Comparison of ENCODE assay signal across 8 cellular contexts in the genomic region with DNA sequence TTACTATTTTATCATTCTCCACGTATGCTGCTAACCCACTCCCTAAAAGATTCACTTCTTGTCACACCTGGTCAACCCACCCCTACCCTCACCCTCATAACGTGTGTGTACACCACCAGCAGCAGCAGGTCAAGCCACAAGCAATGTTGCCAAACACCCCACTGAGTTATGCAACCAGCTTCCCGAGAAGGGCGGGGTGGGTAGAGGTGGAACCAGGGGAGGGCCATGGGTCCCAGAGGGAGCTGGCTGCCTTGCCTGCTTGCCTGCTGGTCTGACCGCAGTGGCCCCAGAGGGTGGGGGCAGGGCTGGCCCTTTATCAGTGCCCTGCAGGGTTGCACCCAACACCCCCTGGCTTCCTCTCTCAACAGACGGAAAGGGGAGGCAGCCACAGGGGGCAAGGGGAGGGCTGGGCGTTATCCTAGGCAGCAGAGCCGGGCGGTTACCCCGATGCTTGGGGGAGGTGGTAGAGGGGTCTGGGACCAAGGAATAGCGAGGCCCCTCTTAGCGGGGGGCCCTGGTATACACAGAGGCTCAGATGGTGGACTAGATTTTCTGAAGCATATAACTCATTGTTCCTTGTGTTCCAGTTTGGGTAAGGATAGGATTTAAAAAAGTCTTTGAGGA. TPM values are rescaled to one million over a fixed set of nuclear protein-coding genes. Genes with fewer than 3 reads are reported as not detected.
A peak's percentile ranks its signal among the peaks of the same experiment; 100 is the strongest.
DNase-seq lines count a peak whose midpoint lies in the region; ATAC-seq and TF ChIP-seq lines count a peak whose summit lies in the region.

No MANE protein-coding gene starts in this region.

- no peak for TF ChIP-seq CTCF in RWPE1 (conservative IDR thresholded peaks at IDR 0.05; ENCODE audit: low read depth)

- peak overlapping the region; percentile 54; the same call in 1 of the 2 replicates for H3K27ac ChIP-seq in RWPE1

- POLR2A ChIA-PET in RWPE1 (lab: Yijun Ruan, JAX; ENCODE audit: low non-redundant PET), result no interaction called here

- peak; percentile 74 for DNase-seq in RWPE1 (ENCODE audit: low spot score)
- DNase-seq in glomerular visceral epithelial cell (ENCODE audit: extremely low spot score), result peak; percentile 50
- DNase-seq in sciatic nerve (ENCODE audit: low spot score), result peak; percentile 84
- DNase-seq in DMS79 (lab: John Stamatoyannopoulos, UW), result no peak

- CTCF ChIA-PET in RWPE1 (lab: Yijun Ruan, JAX), result no interaction called here

- intact Hi-C loops in sciatic nerve (cut with DNase I), result no loop called here

- ATAC-seq in HG02610 (IDR thresholded peaks at IDR 0.05; ENCODE audit: unreplicated experiment) (peak; percentile 45), sciatic nerve (peak; percentile 84), HG02973 (IDR thresholded peaks at IDR 0.05; ENCODE audit: unreplicated experiment) (no peak), HG03097 (IDR thresholded peaks at IDR 0.05; ENCODE audit: low FRiP score, unreplicated experiment) (no peak), GM21825 (IDR thresholded peaks at IDR 0.05; ENCODE audit: unreplicated experiment) (no peak)

RNA-seq across cellular contexts. Expression of a gene that starts 3.5 kb away (rescaled TPM):
- 7.7 TPM for total RNA-seq in sciatic nerve

RNA-seq across cellular contexts. Expression of a gene that starts 20.6 kb away (rescaled TPM):
- total RNA-seq in sciatic nerve, result 72.5 TPM

RNA-seq across cellular contexts. Expression of a gene that starts 23.8 kb away (rescaled TPM):
- 694 TPM for total RNA-seq in sciatic nerve

RNA-seq across cellular contexts. Expression of a gene that starts 24.4 kb away (rescaled TPM):
- 77.9 TPM for total RNA-seq in sciatic nerve

RNA-seq across cellular contexts. Expression of a gene that starts 60.0 kb away (rescaled TPM):
- 0.53 TPM for total RNA-seq in sciatic nerve

Comparison
In these comparisons a context has a peak if more than half of its experiments do, and no peak if none do; other contexts are left out.
1. ATAC-seq: peak in HG02610 (single experiment) and sciatic nerve (single experiment); none in HG02973 (single experiment), HG03097 (single experiment) and GM21825 (single experiment).